11 cellular contexts compared by ENCODE assay signal in genomic region chr16:81483064-81483969, GRCh38. TPM values are rescaled to one million over a fixed set of nuclear protein-coding genes. Genes with fewer than 3 reads are reported as not detected.
DNase-seq lines count a peak whose midpoint lies in the region; TF ChIP-seq lines count a peak whose summit lies in the region.
"Had no signal": no experiment of that assay in that cellular context is flagged by ENCODE, and none has a peak within 500 bp of the region (broad histone marks: within the 10 kb centered on the region; RNA-seq: fewer than 3 reads in every experiment).

No MANE protein-coding gene starts in this region.

- no peaks in the 10 kb centered on the region for H3K27me3 Mint-ChIP-seq in MCF 10A (ENCODE audit: insufficient read depth, unreplicated experiment)

- H3K79me2 ChIP-seq in smooth muscle cell (ENCODE audit: low read depth), result peaks cover 82% of the 10 kb centered on the region

- H3K36me3 ChIP-seq in smooth muscle cell (ENCODE audit: low read depth), result no peaks in the 10 kb centered on the region

- no peaks in the 10 kb centered on the region for H3K36me3 Mint-ChIP-seq in MCF 10A (ENCODE audit: insufficient read depth, unreplicated experiment)

- H3K4me3 ChIP-seq in fibroblast of pulmonary artery (replicated peaks; ENCODE audit: low read depth, low read length) (no peak overlapping the region), smooth muscle cell (no peak overlapping the region)

- no peak overlapping the region for H3K9ac ChIP-seq in smooth muscle cell (ENCODE audit: low read depth)

- BruUV-seq in MCF 10A (replicated peaks; lab: Mats Ljungman, UMichigan), result no TSS peak

- no peak overlapping the region for H3K4me2 ChIP-seq in smooth muscle cell

- H3K27ac Mint-ChIP-seq in MCF 10A (ENCODE audit: low read depth, unreplicated experiment), result no peak overlapping the region

- 74% methylated on average over 8 of the region's 10 CpGs for WGBS in smooth muscle cell (ENCODE audit: low lambda C conversion rate)

- H3K27ac ChIP-seq in smooth muscle cell (ENCODE audit: low read depth), result peak overlapping the region; percentile 23
- H3K27ac ChIP-seq: VCaP had no signal

- no peaks in the 10 kb centered on the region for H3K27me3 ChIP-seq in smooth muscle cell (ENCODE audit: low read depth)

- no peak overlapping the region for H3K4me3 Mint-ChIP-seq in MCF 10A (ENCODE audit: unreplicated experiment)

- H2AFZ ChIP-seq in smooth muscle cell (ENCODE audit: low read depth), result no peak overlapping the region

- peaks cover 13% of the 10 kb centered on the region for H3K4me1 Mint-ChIP-seq in MCF 10A (ENCODE audit: insufficient read depth, unreplicated experiment)

- no peaks in the 10 kb centered on the region for H3K9me3 ChIP-seq in smooth muscle cell (replicated peaks; ENCODE audit: low read depth)

- intact Hi-C loops in MCF 10A (cut with micrococcal nuclease), result no loop called here

- no peak for TF ChIP-seq CTCF in fibroblast of pulmonary artery (IDR thresholded peaks at IDR 0.05; ENCODE audit: low read length, missing control alignments)
- TF ChIP-seq CTCF in smooth muscle cell (IDR thresholded peaks at IDR 0.05; ENCODE audit: borderline replicate concordance, insufficient read depth, poor library complexity, severe bottlenecking), result no peak
- no peak for TF ChIP-seq CTCF in MCF 10A (IDR thresholded peaks at IDR 0.05; ENCODE audit: unreplicated experiment)

- DNase-seq in HuH-7 (ENCODE audit: low spot score), result peak; percentile 63
- DNase-seq in SKM-1 (lab: John Stamatoyannopoulos, UW; ENCODE audit: unreplicated experiment), result peak; percentile 64
- DNase-seq in fibroblast of pulmonary artery (ENCODE audit: low read depth), result peak; percentile 14
- DNase-seq in smooth muscle cell (lab: John Stamatoyannopoulos, UW; ENCODE audit: unreplicated experiment), result no peak
- no peak for DNase-seq in NCI-H2081 (lab: John Stamatoyannopoulos, UW)
- no peak for DNase-seq in NCI-H748 treated with DMSO at 0.1 percent for 48 hours (lab: John Stamatoyannopoulos, UW)
- no peak for DNase-seq in MCF 10A (ENCODE audit: unreplicated experiment)
- DNase-seq: activated gamma-delta T cell; GOT3; stimulated activated naive CD4-positive, alpha-beta T cell had no signal

- CTCF ChIA-PET in MCF 10A (lab: Yijun Ruan, JAX), result interaction anchor here (0.6 to 0.7 kb wide), 3 partner anchors 16 to 295 kb away, joined by 3 read pairs; no protein-coding TSS in a partner anchor

- POLR2A ChIA-PET in MCF 10A (lab: Yijun Ruan, JAX), result interaction anchor here (3.0 kb wide), 1 partner anchor 11 kb away, joined by 13 read pairs; no protein-coding TSS in a partner anchor

- no peaks in the 10 kb centered on the region for H3K9me3 Mint-ChIP-seq in MCF 10A (ENCODE audit: unreplicated experiment)

- peaks cover 6% of the 10 kb centered on the region for H3K4me1 ChIP-seq in smooth muscle cell (ENCODE audit: low read depth)

- H4K20me1 ChIP-seq in smooth muscle cell (ENCODE audit: low read depth), result peaks cover 100% of the 10 kb centered on the region

- no peaks in the 10 kb centered on the region for H3F3A ChIP-seq in smooth muscle cell (ENCODE audit: low read depth)

RNA-seq across cellular contexts. Expression of gene CMIP, which starts 38.7 kb away (rescaled TPM):
- total RNA-seq in smooth muscle cell (22.5 and 44.5 TPM in 2 replicates), MCF 10A (2022) (44.3 and 53.6 TPM in 2 replicates)
- 2.5 and 9.4 TPM in 2 replicates for polyA plus RNA-seq in smooth muscle cell

Comparison
In these comparisons a context has a peak if more than half of its experiments do, and no peak if none do; other contexts are left out.
1. DNase-seq: peak in HuH-7 (single experiment), SKM-1 (single experiment) and fibroblast of pulmonary artery (single experiment); none in smooth muscle cell (single experiment), NCI-H2081 (0 of 2), NCI-H748 treated with DMSO at 0.1 percent for 48 hours (single experiment) and MCF 10A (single experiment).